19 cellular contexts compared by ENCODE assay signal in the genomic region with DNA sequence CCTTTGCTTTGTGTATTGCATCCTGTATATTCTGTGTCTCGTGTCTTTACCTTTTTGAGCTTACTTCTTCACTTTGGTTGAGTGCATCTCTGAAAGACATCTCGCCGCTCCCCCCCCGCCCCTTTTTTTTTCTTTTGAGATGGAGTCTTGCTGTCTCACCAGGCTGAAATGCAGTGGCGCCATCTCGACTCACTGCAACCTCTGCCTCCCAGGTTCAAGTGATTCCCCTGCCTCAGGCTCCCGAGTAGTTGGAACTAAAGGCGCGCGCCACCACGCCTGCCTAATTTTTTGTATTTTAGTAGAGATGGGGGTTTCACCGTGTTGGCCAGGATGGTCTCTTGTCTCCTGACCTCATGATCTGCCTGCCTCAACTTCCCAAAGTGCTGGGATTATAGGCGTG.
"Had no signal": no experiment of that assay in that cellular context is flagged by ENCODE, and none has a peak within 500 bp of the region (broad histone marks: within the 10 kb centered on the region; RNA-seq: fewer than 3 reads in every experiment).

No MANE protein-coding gene starts in this region.

- ATAC-seq: left lung; lower lobe of right lung; naive thymus-derived CD8-positive, alpha-beta T cell had no signal

- H3K27me3 Mint-ChIP-seq: central memory CD8-positive, alpha-beta T cell; naive thymus-derived CD8-positive, alpha-beta T cell had no signal

- H3K9me3 Mint-ChIP-seq: central memory CD8-positive, alpha-beta T cell; naive thymus-derived CD8-positive, alpha-beta T cell; neural crest cell had no signal

- DNase-seq: activated CD4-positive, alpha-beta T cell treated with anti-CD3 and anti-CD28 coated beads, Interleukin-2, amount 50 U/mL, for 1 hour; activated CD8-positive, alpha-beta memory T cell treated with anti-CD3 and anti-CD28 coated beads, Interleukin-2, amount 50 U/mL, for 4 hours; activated gamma-delta T cell; activated T-cell treated with anti-CD3 and anti-CD28 coated beads, Interleukin-2, amount 50 U/mL, for 48 hours; dermis blood vessel endothelial cell; effector CD4-positive, alpha-beta T cell; esophagus squamous epithelium; foreskin melanocyte; left lung; lower lobe of right lung; mesenchymal stem cell; naive thymus-derived CD8-positive, alpha-beta T cell; occipital lobe; stimulated activated CD4-positive, alpha-beta T cell treated with anti-CD3 and anti-CD28 coated beads, Interleukin-2, amount 100 ng/mL, for 24 hours; stimulated activated naive CD4-positive, alpha-beta T cell; testis; transverse colon had no signal

- H3K4me3 Mint-ChIP-seq: central memory CD8-positive, alpha-beta T cell; naive thymus-derived CD8-positive, alpha-beta T cell; neural crest cell had no signal
